ENCODE assay signal across 8 cellular contexts in the genomic region with DNA sequence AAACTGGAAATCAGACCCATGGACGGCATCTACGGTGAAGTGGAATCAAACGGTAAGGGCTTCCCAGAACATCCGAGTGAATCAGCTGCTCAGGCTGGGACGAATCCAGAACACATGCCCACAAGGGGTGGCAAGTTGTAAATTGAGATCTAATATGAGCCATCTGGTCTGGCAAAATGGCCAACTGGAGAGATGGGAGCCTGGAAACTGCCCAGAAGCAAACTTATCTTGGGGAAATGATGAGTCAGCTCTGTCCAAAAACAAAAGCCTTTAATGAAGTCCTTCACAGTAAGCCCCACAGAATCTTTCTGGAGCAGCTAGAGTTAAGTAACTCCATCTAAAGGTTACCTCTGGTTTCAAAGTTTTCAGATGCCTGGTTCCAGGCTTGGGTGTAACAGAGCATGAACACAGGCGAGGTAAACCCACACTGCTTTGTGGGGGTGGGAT. TPM values are rescaled to one million over a fixed set of nuclear protein-coding genes. Genes with fewer than 3 reads are reported as not detected.
DNase-seq lines count a peak whose midpoint lies in the region; ATAC-seq and TF ChIP-seq lines count a peak whose summit lies in the region.

No MANE protein-coding gene starts in this region.

- H3K4me3 ChIP-seq in Peyer's patch, result no peak overlapping the region
- H3K4me3 ChIP-seq in psoas muscle, result peak overlapping the region; percentile 17

- H3K9me3 ChIP-seq in Peyer's patch (no peaks in the 10 kb centered on the region), psoas muscle (no peaks in the 10 kb centered on the region)

- no peak for TF ChIP-seq POLR2A in Peyer's patch (IDR thresholded peaks at IDR 0.05)

- WGBS in psoas muscle, 3 donors, result 9 to 18% (median 17%) methylated on average over 6 of the region's 6 CpGs

- ATAC-seq in psoas muscle, result peak; percentile 92 to 94 (median 92)

- peak; percentile 96 for DNase-seq in DMS 273 treated with DMSO at 0.1 percent for 48 hours (lab: John Stamatoyannopoulos, UW)
- peak in 1 of 3 donors; percentile 42 for DNase-seq in Peyer's patch
- DNase-seq in fibroblast of peridontal ligament (ENCODE audit: extremely low read depth), result peak; percentile 99
- peak; percentile 70 to 82 for DNase-seq in psoas muscle
- no peak for DNase-seq in activated CD4-positive, alpha-beta T cell treated with anti-CD3 and anti-CD28 coated beads for 1 hour
- DNase-seq in NCI-H82 treated with DMSO at 0.1 percent for 48 hours (lab: John Stamatoyannopoulos, UW; ENCODE audit: unreplicated experiment), result no peak
- DNase-seq in AML-193 (lab: John Stamatoyannopoulos, UW), result no peak
- DNase-seq in activated T-cell treated with anti-CD3 and anti-CD28 coated beads, Interleukin-2, amount 50 U/mL, for 48 hours, result no peak

- H3K27ac ChIP-seq in Peyer's patch (peak overlapping the region; percentile 41 to 61 (median 56)), psoas muscle (peak overlapping the region; percentile 73)

- intact Hi-C loops in psoas muscle (cut with DNase I), result loop anchor here in 1 of 2 donors (10.0 kb wide), 1 partner anchor 212 kb away; no protein-coding TSS in a partner anchor

- TF ChIP-seq CTCF in Peyer's patch (IDR thresholded peaks at IDR 0.05), result no peak
- no peak for TF ChIP-seq CTCF in psoas muscle (IDR thresholded peaks at IDR 0.05)

- no peaks in the 10 kb centered on the region for H3K36me3 ChIP-seq in Peyer's patch
- no peaks in the 10 kb centered on the region for H3K36me3 ChIP-seq in psoas muscle (ENCODE audit: insufficient read depth in 1 of 2, low read depth in 1 of 2)

- H3K27me3 ChIP-seq in Peyer's patch, result no peaks in the 10 kb centered on the region
- H3K27me3 ChIP-seq in psoas muscle (ENCODE audit: insufficient read depth in 3 of 3, low read length in 2 of 3), result no peaks in the 10 kb centered on the region

- H3K4me1 ChIP-seq in Peyer's patch (peaks cover 0 to 4% (median 0%) of the 10 kb centered on the region in 4 donors), psoas muscle (peaks cover 40% of the 10 kb centered on the region)

RNA-seq across cellular contexts. Expression of gene SRP9, which starts 10.6 kb away (rescaled TPM):
- total RNA-seq in Peyer's patch, result 100 to 1,000 TPM in 3 of 4 donors, 10 to 100 TPM in 1; 67.9 to 153 (median 131) TPM
- total RNA-seq in psoas muscle, result 100 to 1,000 TPM; 137 to 199 (median 154) TPM
- polyA plus RNA-seq in psoas muscle, result 100 to 1,000 TPM; 137 to 216 (median 143) TPM

RNA-seq across cellular contexts. Expression of gene EPHX1, which starts 42.9 kb away (rescaled TPM):
- total RNA-seq in Peyer's patch (100 to 1,000 TPM in 1 of 4 donors, 10 to 100 TPM in 3; 28.9 to 109 (median 59.9) TPM), psoas muscle (100 to 1,000 TPM in 2 of 4 donors, 10 to 100 TPM in 2; 65.8 to 209 (median 98.1) TPM)
- polyA plus RNA-seq in psoas muscle, result 100 to 1,000 TPM in 1 of 3 donors, 10 to 100 TPM in 2; 19.4 to 118 (median 60.4) TPM

Comparison
In these comparisons a context has a peak if more than half of its experiments do, and no peak if none do; other contexts are left out.
1. DNase-seq: peak in DMS 273 treated with DMSO at 0.1 percent for 48 hours (single experiment), fibroblast of peridontal ligament (single experiment) and psoas muscle (2 of 2); none in activated CD4-positive, alpha-beta T cell treated with anti-CD3 and anti-CD28 coated beads for 1 hour (single experiment), NCI-H82 treated with DMSO at 0.1 percent for 48 hours (single experiment), AML-193 (0 of 2) and activated T-cell treated with anti-CD3 and anti-CD28 coated beads, Interleukin-2, amount 50 U/mL, for 48 hours (0 of 2).